ENCODE assay signal across 13 cellular contexts in genomic region chr15:65067334-65067644, GRCh38. TPM values are rescaled to one million over a fixed set of nuclear protein-coding genes. Genes with fewer than 3 reads are reported as not detected.
DNase-seq lines count a peak whose midpoint lies in the region; ATAC-seq and TF ChIP-seq lines count a peak whose summit lies in the region.
"Had no signal": no experiment of that assay in that cellular context is flagged by ENCODE, and none has a peak within 500 bp of the region (broad histone marks: within the 10 kb centered on the region; RNA-seq: fewer than 3 reads in every experiment).

No MANE protein-coding gene starts in this region.

- no peaks in the 10 kb centered on the region for H3K9me3 Mint-ChIP-seq in memory B cell
- H3K9me3 Mint-ChIP-seq in activated CD8-positive, alpha-beta T cell treated with anti-CD3 and anti-CD28 coated beads for 36 hours, result no peaks in the 10 kb centered on the region
- H3K9me3 Mint-ChIP-seq: T-helper 1 cell treated with Interleukin-12 subunit alpha and Interleukin-12 subunit beta and Interleukin-4 antibody, amounts not matched to agents 30 μg/mL and 1 μg/mL, for 36 hours had no signal

- H3K4me1 ChIP-seq in HUES64 (ENCODE audit: insufficient read depth, low read length) (peaks cover 34% of the 10 kb centered on the region), colonic mucosa (no peaks in the 10 kb centered on the region), subcutaneous abdominal adipose tissue (ENCODE audit: control insufficient read depth in 5 of 5, insufficient read depth in 5 of 5, low read length in 5 of 5) (peaks cover 4 to 51% (median 36%) of the 10 kb centered on the region in 5 donors)

- WGBS in HUES64, result 2% methylated on average over 7 of the region's 7 CpGs

- H3K4me3 Mint-ChIP-seq in memory B cell, result peak overlapping the region; percentile 59
- H3K4me3 Mint-ChIP-seq in activated CD8-positive, alpha-beta T cell treated with anti-CD3 and anti-CD28 coated beads for 36 hours, result no peak overlapping the region
- H3K4me3 Mint-ChIP-seq: T-helper 1 cell treated with Interleukin-12 subunit alpha and Interleukin-12 subunit beta and Interleukin-4 antibody, amounts not matched to agents 30 μg/mL and 1 μg/mL, for 36 hours had no signal

- H3K27ac Mint-ChIP-seq in memory B cell, result no peak overlapping the region
- H3K27ac Mint-ChIP-seq in activated CD8-positive, alpha-beta T cell treated with anti-CD3 and anti-CD28 coated beads for 36 hours, result no peak overlapping the region
- H3K27ac Mint-ChIP-seq: T-helper 1 cell treated with Interleukin-12 subunit alpha and Interleukin-12 subunit beta and Interleukin-4 antibody, amounts not matched to agents 30 μg/mL and 1 μg/mL, for 36 hours had no signal

- H3K27me3 ChIP-seq in HUES64 (ENCODE audit: insufficient read depth, low read length) (no peaks in the 10 kb centered on the region), colonic mucosa (peaks cover 7% of the 10 kb centered on the region), subcutaneous abdominal adipose tissue (ENCODE audit: control insufficient read depth in 5 of 5, insufficient read depth in 4 of 5, low read length in 5 of 5) (peaks cover 10 to 20% (median 14%) of the 10 kb centered on the region in 5 donors)

- no peak for TF ChIP-seq CTCF in colonic mucosa (IDR thresholded peaks at IDR 0.05)
- TF ChIP-seq CTCF in activated CD8-positive, alpha-beta T cell treated with anti-CD3 and anti-CD28 coated beads for 36 hours (IDR thresholded peaks at IDR 0.05), result no peak

- H3K9me3 ChIP-seq in HUES64 (ENCODE audit: insufficient read depth, low read depth, low read length), result no peaks in the 10 kb centered on the region
- no peaks in the 10 kb centered on the region for H3K9me3 ChIP-seq in colonic mucosa
- no peaks in the 10 kb centered on the region for H3K9me3 ChIP-seq in subcutaneous abdominal adipose tissue (ENCODE audit: control insufficient read depth in 5 of 5, low read length in 5 of 5)

- H3K9ac ChIP-seq in HUES64 (ENCODE audit: low read depth, low read length), result peak overlapping the region; percentile 70
- H3K9ac ChIP-seq in colonic mucosa (ENCODE audit: low read depth in 2 of 2, low read length in 2 of 2), result peak overlapping the region; percentile 63 to 64
- H3K9ac ChIP-seq in subcutaneous abdominal adipose tissue (ENCODE audit: low read length in 5 of 5), result peak overlapping the region in 1 of 5 donors; percentile 4

- POLR2A ChIA-PET in activated CD8-positive, alpha-beta T cell treated with anti-CD3 and anti-CD28 coated beads for 36 hours (lab: Charles Lee), result no interaction called here

- ATAC-seq in memory B cell (ENCODE audit: low read depth) (no peak), esophagus mucosa (no peak)
- ATAC-seq in activated CD8-positive, alpha-beta T cell treated with anti-CD3 and anti-CD28 coated beads for 36 hours, result no peak
- ATAC-seq: HepG2 had no signal

- H3K4me1 Mint-ChIP-seq in memory B cell, result peaks cover 3% of the 10 kb centered on the region
- H3K4me1 Mint-ChIP-seq in activated CD8-positive, alpha-beta T cell treated with anti-CD3 and anti-CD28 coated beads for 36 hours (ENCODE audit: low read depth), result peaks cover 6% of the 10 kb centered on the region

- H3K27ac ChIP-seq in HUES64 (ENCODE audit: low read depth, low read length), result peak overlapping the region; percentile 70; the same call in 1 of the 2 replicates
- H3K27ac ChIP-seq in colonic mucosa, result peak overlapping the region; percentile 71
- peak overlapping the region; percentile 35 for H3K27ac ChIP-seq in subcutaneous abdominal adipose tissue (ENCODE audit: low read depth, low read length)

- CTCF ChIA-PET in activated CD8-positive, alpha-beta T cell treated with anti-CD3 and anti-CD28 coated beads for 36 hours (lab: Charles Lee), result interaction anchor here (0.8 to 2.5 kb wide), 6 partner anchors 10 to 257 kb away, joined by 3 to 10 read pairs (median 4); no protein-coding TSS in a partner anchor

- DNase-seq in colonic mucosa, result no peak
- no peak for DNase-seq in memory B cell (ENCODE audit: low spot score in 2 of 2)
- DNase-seq in activated CD8-positive, alpha-beta T cell treated with anti-CD3 and anti-CD28 coated beads for 36 hours, result no peak
- DNase-seq in NCI-H345 treated with DMSO at 0.1 percent for 48 hours (lab: John Stamatoyannopoulos, UW; ENCODE audit: unreplicated experiment), result no peak
- DNase-seq in NCI-H748 (lab: John Stamatoyannopoulos, UW; ENCODE audit: unreplicated experiment), result no peak
- DNase-seq: EL, NCI-H446 treated with DMSO at 0.1 percent for 48 hours had no signal

- peaks cover 2% of the 10 kb centered on the region for H3K36me3 Mint-ChIP-seq in memory B cell
- no peaks in the 10 kb centered on the region for H3K36me3 Mint-ChIP-seq in activated CD8-positive, alpha-beta T cell treated with anti-CD3 and anti-CD28 coated beads for 36 hours (ENCODE audit: low read depth)

- intact Hi-C loops in colonic mucosa (cut with DNase I), result no loop called here
- intact Hi-C loops in activated CD8-positive, alpha-beta T cell treated with anti-CD3 and anti-CD28 coated beads for 36 hours (cut with micrococcal nuclease), result no loop called here

- H3K27me3 Mint-ChIP-seq in memory B cell, result peaks cover 12% of the 10 kb centered on the region
- H3K27me3 Mint-ChIP-seq in activated CD8-positive, alpha-beta T cell treated with anti-CD3 and anti-CD28 coated beads for 36 hours, result peaks cover 26% of the 10 kb centered on the region

- H3K36me3 ChIP-seq in HUES64 (ENCODE audit: insufficient read depth, low read length) (no peaks in the 10 kb centered on the region), colonic mucosa (no peaks in the 10 kb centered on the region), subcutaneous abdominal adipose tissue (ENCODE audit: control insufficient read depth in 5 of 5, insufficient read depth in 5 of 5, low read length in 5 of 5) (no peaks in the 10 kb centered on the region)

- H3K4me3 ChIP-seq in HUES64 (ENCODE audit: low read length) (peak overlapping the region; percentile 69), colonic mucosa (peak overlapping the region; percentile 42), subcutaneous abdominal adipose tissue (ENCODE audit: low read depth in 1 of 5, low read length in 5 of 5) (peak overlapping the region; percentile 35 to 68 (median 61))

RNA-seq across cellular contexts. Expression of gene RASL12, which starts 0.5 kb away (rescaled TPM):
- 8.9 TPM for polyA plus RNA-seq in HUES64 (2013, experiment 1 of 2)
- polyA plus RNA-seq in HUES64 (2013, experiment 2 of 2), result 10.0 TPM
- 1 to 10 TPM; 3.1 to 6.7 TPM for total RNA-seq in colonic mucosa
- 1.5 TPM for total RNA-seq in esophagus mucosa
- not detected for total RNA-seq in activated CD8-positive, alpha-beta T cell treated with anti-CD3 and anti-CD28 coated beads for 36 hours

RNA-seq across cellular contexts. Expression of gene KBTBD13, which starts 9.3 kb away (rescaled TPM):
- polyA plus RNA-seq in HUES64 (2013, experiment 1 of 2), result not detected
- not detected for polyA plus RNA-seq in HUES64 (2013, experiment 2 of 2)
- total RNA-seq in colonic mucosa, result not detected
- total RNA-seq in esophagus mucosa, result not detected
- not detected for total RNA-seq in activated CD8-positive, alpha-beta T cell treated with anti-CD3 and anti-CD28 coated beads for 36 hours
- total RNA-seq: HepG2, mucosa of gallbladder had no signal
- polyA plus RNA-seq: HepG2 had no signal

RNA-seq across cellular contexts. Expression of gene SLC51B, which starts 22.1 kb away (rescaled TPM):
- not detected for polyA plus RNA-seq in HUES64 (2013, experiment 1 of 2)
- not detected for polyA plus RNA-seq in HUES64 (2013, experiment 2 of 2)
- total RNA-seq in colonic mucosa (100 to 1,000 TPM in 1 of 2 donors, 10 to 100 TPM in 1; 73.1 to 102 TPM), esophagus mucosa (not detected)
- total RNA-seq in activated CD8-positive, alpha-beta T cell treated with anti-CD3 and anti-CD28 coated beads for 36 hours, result not detected

RNA-seq across cellular contexts. Expression of gene MTFMT, which starts 37.9 kb away (rescaled TPM):
- 10.7 TPM for polyA plus RNA-seq in HUES64 (2013, experiment 1 of 2)
- polyA plus RNA-seq in HUES64 (2013, experiment 2 of 2), result 12.8 TPM
- total RNA-seq in colonic mucosa (10 to 100 TPM; 22.1 to 25.9 TPM), esophagus mucosa (9.8 TPM)
- 10 to 100 TPM; 19.7 to 21.0 TPM for total RNA-seq in activated CD8-positive, alpha-beta T cell treated with anti-CD3 and anti-CD28 coated beads for 36 hours

RNA-seq across cellular contexts. Expression of gene UBAP1L, which starts 47.7 kb away (rescaled TPM):
- polyA plus RNA-seq in HUES64 (2013, experiment 1 of 2), result 0.65 TPM
- 0.70 TPM for polyA plus RNA-seq in HUES64 (2013, experiment 2 of 2)
- total RNA-seq in colonic mucosa (1 to 10 TPM; 1.2 to 3.7 TPM), esophagus mucosa (1.8 TPM)
- total RNA-seq in activated CD8-positive, alpha-beta T cell treated with anti-CD3 and anti-CD28 coated beads for 36 hours, result 1 to 10 TPM; 2.9 to 3.3 TPM

Comparison
In these comparisons a context has a peak if more than half of its experiments do, and no peak if none do; other contexts are left out.
1. RNA of gene SLC51B, which starts 22.1 kb away (total RNA-seq): 73.1 to 102 TPM in colonic mucosa; not detected in esophagus mucosa (single experiment) and not detected in activated CD8-positive, alpha-beta T cell treated with anti-CD3 and anti-CD28 coated beads for 36 hours; every median in the first group is over 10 times any median in the second.
2. Peak in every context shown above with its lines, with median percentiles within 50 percentile points of each other: H3K27ac ChIP-seq and H3K4me3 ChIP-seq.